Comparison of ENCODE assay signal across 22 cellular contexts in genomic region chr1:81121324-81121723, GRCh38.
"Had no signal": no experiment of that assay in that cellular context is flagged by ENCODE, and none has a peak within 500 bp of the region (broad histone marks: within the 10 kb centered on the region; RNA-seq: fewer than 3 reads in every experiment).

No MANE protein-coding gene starts in this region.

- H3K36me3 ChIP-seq: brain microvascular endothelial cell, gastrocnemius medialis, left lung, lower lobe of right lung, right atrium auricular region, suprapubic skin, tibial artery had no signal

- H3K4me1 ChIP-seq: gastrocnemius medialis, left lung, lower lobe of right lung, right atrium auricular region, suprapubic skin had no signal

- H3K4me3 ChIP-seq: coronary artery, dorsolateral prefrontal cortex, gastrocnemius medialis, left lung, lower lobe of right lung, right atrium auricular region, smooth muscle cell, suprapubic skin, tibial artery had no signal

- H3K9me3 ChIP-seq: gastrocnemius medialis, left lung, lower lobe of right lung, right atrium auricular region, suprapubic skin, tibial artery had no signal

- H3K27me3 ChIP-seq: brain microvascular endothelial cell, gastrocnemius medialis, left lung, right atrium auricular region, suprapubic skin, tibial artery had no signal

- DNase-seq: activated CD4-positive, alpha-beta T cell treated with anti-CD3 and anti-CD28 coated beads, Interleukin-2, amount 10 ng/mL, durations not matched to agents 7 days and 5 days; activated CD8-positive, alpha-beta T cell treated with anti-CD3 and anti-CD28 coated beads for 36 hours; activated gamma-delta T cell treated with Interleukin-2 at 50 U/mL for 16 hours; activated naive CD4-positive, alpha-beta T cell treated with anti-CD3 and anti-CD28 coated beads, Interleukin-2, amount 50 U/mL, for 16 hours; activated T-cell treated with anti-CD3 and anti-CD28 coated beads, Interleukin-2, amount 50 U/mL, for 4 hours; amniotic stem cell; brain microvascular endothelial cell; dorsolateral prefrontal cortex; effector memory CD4-positive, alpha-beta T cell; erythroblast; gastrocnemius medialis; glutamatergic neuron; left lung; lower lobe of right lung; mesenchymal stem cell; naive thymus-derived CD8-positive, alpha-beta T cell; stimulated activated naive CD4-positive, alpha-beta T cell; tibial artery had no signal

- H3K27ac ChIP-seq: brain microvascular endothelial cell, coronary artery, dorsolateral prefrontal cortex, gastrocnemius medialis, lower lobe of right lung, right atrium auricular region, suprapubic skin, tibial artery had no signal
